In the genomic region with DNA sequence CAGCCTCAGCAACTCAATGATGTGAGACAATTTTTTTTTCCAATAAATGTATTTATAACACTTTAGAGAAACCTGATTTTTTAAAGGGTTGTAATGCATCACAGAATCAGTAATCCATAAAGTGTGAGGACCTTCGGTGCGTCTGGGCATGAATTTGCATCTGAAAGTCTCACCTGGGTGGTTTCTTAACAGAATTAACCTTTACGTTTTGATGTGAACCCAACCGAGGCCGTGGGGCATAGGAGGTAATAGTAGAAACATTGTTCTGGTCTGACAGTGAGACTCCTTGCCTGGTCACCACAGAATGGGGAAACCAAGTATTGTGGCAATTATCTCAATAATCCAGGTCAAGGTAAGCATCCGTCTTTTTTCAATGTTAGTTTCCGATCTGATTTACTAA, we compare ENCODE assay signal across 20 cellular contexts.
DNase-seq lines count a peak whose midpoint lies in the region; ATAC-seq lines count a peak whose summit lies in the region.
"Had no signal": no experiment of that assay in that cellular context is flagged by ENCODE, and none has a peak within 500 bp of the region (broad histone marks: within the 10 kb centered on the region; RNA-seq: fewer than 3 reads in every experiment).

No MANE protein-coding gene starts in this region.

- ATAC-seq in HG02981 (IDR thresholded peaks at IDR 0.05; ENCODE audit: unreplicated experiment) (peak; percentile 39), GM19023 (IDR thresholded peaks at IDR 0.05; ENCODE audit: unreplicated experiment) (no peak)
- ATAC-seq: CD8-positive, alpha-beta T cell; T-cell had no signal

- peaks cover 16% of the 10 kb centered on the region for H3K9me3 Mint-ChIP-seq in activated CD4-positive, alpha-beta T cell treated with anti-CD3 and anti-CD28 coated beads, Interleukin-2, amount 10 ng/mL, durations not matched to agents 7 days and 5 days
- no peaks in the 10 kb centered on the region for H3K9me3 Mint-ChIP-seq in activated naive CD8-positive, alpha-beta T cell (ENCODE audit: low read depth)

- DNase-seq in activated CD4-positive, alpha-beta T cell treated with anti-CD3 and anti-CD28 coated beads, Interleukin-2, amount 10 ng/mL, durations not matched to agents 7 days and 5 days: no peak
- DNase-seq in activated CD4-positive, alpha-beta T cell treated with anti-CD3 and anti-CD28 coated beads for 48 hours: no peak
- DNase-seq in renal cortical epithelial cell (ENCODE audit: low read depth) (peak; percentile 86), SHP77 (lab: John Stamatoyannopoulos, UW) (no peak), NCI-H1417 (lab: John Stamatoyannopoulos, UW) (no peak)
- DNase-seq: activated naive CD8-positive, alpha-beta T cell treated with anti-CD3 and anti-CD28 coated beads, Interleukin-2, amount 10 ng/mL, durations not matched to agents 7 days and 5 days; AML-193; CD8-positive, alpha-beta T cell; central memory CD4-positive, alpha-beta T cell; DMS153; NCI-H146; NCI-H2171; NCI-H524; Peyer's patch; T-cell; trophoblast cell had no signal

- H3K4me3 Mint-ChIP-seq in activated CD4-positive, alpha-beta T cell treated with anti-CD3 and anti-CD28 coated beads, Interleukin-2, amount 10 ng/mL, durations not matched to agents 7 days and 5 days: no peak overlapping the region
- H3K4me3 Mint-ChIP-seq in activated naive CD8-positive, alpha-beta T cell: peak overlapping the region; percentile 49
- H3K4me3 Mint-ChIP-seq: activated naive CD8-positive, alpha-beta T cell treated with anti-CD3 and anti-CD28 coated beads, Interleukin-2, amount 10 ng/mL, durations not matched to agents 7 days and 5 days; CD8-positive, alpha-beta T cell; T-cell had no signal

- POLR2A ChIA-PET in activated CD4-positive, alpha-beta T cell treated with anti-CD3 and anti-CD28 coated beads, Interleukin-2, amount 10 ng/mL, durations not matched to agents 7 days and 5 days (lab: Charles Lee): no interaction called here

- H3K27ac Mint-ChIP-seq in activated CD4-positive, alpha-beta T cell treated with anti-CD3 and anti-CD28 coated beads, Interleukin-2, amount 10 ng/mL, durations not matched to agents 7 days and 5 days: peak overlapping the region; percentile 10
- H3K27ac Mint-ChIP-seq in activated naive CD8-positive, alpha-beta T cell: peak overlapping the region; percentile 62
- H3K27ac Mint-ChIP-seq: CD8-positive, alpha-beta T cell; progenitor cell of endocrine pancreas had no signal

- CTCF ChIA-PET in activated CD4-positive, alpha-beta T cell treated with anti-CD3 and anti-CD28 coated beads, Interleukin-2, amount 10 ng/mL, durations not matched to agents 7 days and 5 days (lab: Charles Lee): no interaction called here

- H3K36me3 Mint-ChIP-seq in activated CD4-positive, alpha-beta T cell treated with anti-CD3 and anti-CD28 coated beads, Interleukin-2, amount 10 ng/mL, durations not matched to agents 7 days and 5 days (ENCODE audit: low read depth): peaks cover 92% of the 10 kb centered on the region
- H3K36me3 Mint-ChIP-seq in activated naive CD8-positive, alpha-beta T cell: peaks cover 49% of the 10 kb centered on the region

- H3K4me1 Mint-ChIP-seq in activated CD4-positive, alpha-beta T cell treated with anti-CD3 and anti-CD28 coated beads, Interleukin-2, amount 10 ng/mL, durations not matched to agents 7 days and 5 days: peaks cover 33% of the 10 kb centered on the region
- H3K4me1 Mint-ChIP-seq in activated naive CD8-positive, alpha-beta T cell (ENCODE audit: low read depth): peaks cover 32% of the 10 kb centered on the region

- H3K27me3 Mint-ChIP-seq in activated CD4-positive, alpha-beta T cell treated with anti-CD3 and anti-CD28 coated beads, Interleukin-2, amount 10 ng/mL, durations not matched to agents 7 days and 5 days: no peaks in the 10 kb centered on the region
- H3K27me3 Mint-ChIP-seq in activated naive CD8-positive, alpha-beta T cell: no peaks in the 10 kb centered on the region
- H3K27me3 Mint-ChIP-seq: activated naive CD8-positive, alpha-beta T cell treated with anti-CD3 and anti-CD28 coated beads, Interleukin-2, amount 10 ng/mL, durations not matched to agents 7 days and 5 days; progenitor cell of endocrine pancreas; T-cell had no signal
